ENCODE assay signal across 11 cellular contexts in the genomic region with DNA sequence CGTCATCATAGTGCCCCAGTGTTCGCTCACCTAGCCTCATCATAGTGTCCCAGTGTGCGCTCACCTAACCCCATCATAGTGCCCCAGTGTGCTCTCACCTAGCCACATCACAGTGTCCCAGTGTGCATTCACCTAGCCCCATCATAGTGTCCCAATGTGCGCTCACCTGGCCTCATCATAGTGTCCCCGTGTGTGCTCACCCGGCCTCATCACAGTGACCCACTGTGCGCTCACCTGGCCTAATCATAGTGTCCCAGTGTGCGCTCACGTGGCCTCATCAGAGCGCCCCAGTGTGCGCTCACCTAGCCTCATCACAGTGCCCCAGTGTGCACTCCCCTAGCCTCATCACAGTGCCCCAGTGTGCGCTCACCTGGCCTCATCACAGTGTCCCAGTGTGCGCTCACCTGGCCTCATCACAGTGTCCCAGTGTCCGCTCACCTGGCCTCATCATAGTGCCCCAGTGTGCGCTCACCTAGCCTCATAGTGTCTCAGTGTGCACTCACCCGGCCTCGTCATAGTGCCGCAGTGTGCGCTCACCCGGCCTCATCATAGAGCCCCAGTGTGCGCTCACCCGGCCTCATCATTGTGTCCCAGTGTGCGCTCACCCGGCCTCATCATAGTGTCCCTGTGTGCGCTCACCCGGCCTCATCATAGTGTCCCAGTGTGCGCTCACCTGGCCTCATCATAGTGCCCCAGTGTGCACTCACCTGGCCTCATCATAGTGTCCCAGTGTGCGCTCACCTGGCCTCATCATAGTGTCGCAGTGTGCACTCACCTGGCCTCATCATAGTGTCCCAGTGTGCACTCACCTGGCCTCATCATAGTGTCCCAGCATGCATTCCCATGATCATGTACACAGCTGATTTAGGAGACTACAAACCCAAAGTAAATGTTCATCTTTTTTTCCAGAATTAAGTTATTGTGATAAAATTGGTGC. TPM values are rescaled to one million over a fixed set of nuclear protein-coding genes. Genes with fewer than 3 reads are reported as not detected.
DNase-seq lines count a peak whose midpoint lies in the region; ATAC-seq, FAIRE-seq and TF ChIP-seq lines count a peak whose summit lies in the region.
"Had no signal": no experiment of that assay in that cellular context is flagged by ENCODE, and none has a peak within 500 bp of the region (broad histone marks: within the 10 kb centered on the region; RNA-seq: fewer than 3 reads in every experiment).

No MANE protein-coding gene starts in this region.

- H2AFZ ChIP-seq in HepG2 (ENCODE audit: low read length): no peak overlapping the region
- no peak overlapping the region for H2AFZ ChIP-seq in K562 (ENCODE audit: low read depth, low read length)

- peaks cover 25 to 58% of the 10 kb centered on the region in 2 experiments for H3K36me3 ChIP-seq in HepG2 (replicated peaks in 1 of 2; ENCODE audit: control insufficient read depth in 1 of 2, insufficient read depth in 2 of 2, low read length in 2 of 2)
- H3K36me3 ChIP-seq in right lobe of liver: peaks cover 0 to 16% (median 4%) of the 10 kb centered on the region in 4 donors
- H3K36me3 ChIP-seq in K562 (ENCODE audit: control insufficient read depth, insufficient read depth, low read length): peaks cover 63% of the 10 kb centered on the region
- peaks cover 15 to 49% (median 30%) of the 10 kb centered on the region in 4 donors for H3K36me3 ChIP-seq in esophagus muscularis mucosa

- BruUV-seq in HepG2 (replicated peaks; lab: Mats Ljungman, UMichigan): no TSS peak
- no TSS peak for BruUV-seq in K562 (replicated peaks; lab: Mats Ljungman, UMichigan)

- peaks cover 10% of the 10 kb centered on the region for H3K4me1 Mint-ChIP-seq in stimulated activated naive CD8-positive, alpha-beta T cell treated with anti-CD3 and anti-CD28 coated beads, Interleukin-15, amount 100 ng/mL, for 72 hours

- H3K79me2 ChIP-seq in HepG2 (ENCODE audit: insufficient read depth, low read length): no peaks in the 10 kb centered on the region
- H3K79me2 ChIP-seq in K562 (ENCODE audit: control insufficient read depth, insufficient read depth, low read length): no peaks in the 10 kb centered on the region

- peak; percentile 27; the same call in 2 of the 3 replicates for ATAC-seq in HepG2
- ATAC-seq in right lobe of liver: no peak
- ATAC-seq in K562: no peak
- no peak for ATAC-seq in stimulated activated naive CD8-positive, alpha-beta T cell treated with anti-CD3 and anti-CD28 coated beads, Interleukin-15, amount 100 ng/mL, for 72 hours

- H3K9ac ChIP-seq in HepG2 (ENCODE audit: insufficient read depth, low read depth, low read length): no peak overlapping the region
- H3K9ac ChIP-seq in K562 (ENCODE audit: insufficient read depth in 1 of 2, low read depth in 2 of 2, low read length in 2 of 2): no peak overlapping the region

- FAIRE-seq in HepG2 (lab: Jason Lieb, UNC) (no peak), K562 (lab: Jason Lieb, UNC) (no peak), urothelium cell line (lab: Jason Lieb, UNC) (peak; percentile 85)

- no peaks in the 10 kb centered on the region for H3K9me3 Mint-ChIP-seq in stimulated activated naive CD8-positive, alpha-beta T cell treated with anti-CD3 and anti-CD28 coated beads, Interleukin-15, amount 100 ng/mL, for 72 hours
- H3K9me3 Mint-ChIP-seq: CD14-positive monocyte; CD8-positive, alpha-beta T cell had no signal

- H3K9me3 ChIP-seq in HepG2 (ENCODE audit: low read length) (no peaks in the 10 kb centered on the region), right lobe of liver (no peaks in the 10 kb centered on the region), K562 (replicated peaks; ENCODE audit: control insufficient read depth, insufficient read depth, low read depth, low read length) (no peaks in the 10 kb centered on the region), esophagus muscularis mucosa (no peaks in the 10 kb centered on the region)

- TF ChIP-seq EP300 in HepG2 (IDR thresholded peaks at IDR 0.05; ENCODE audit: low read depth in 2 of 2, low read length in 2 of 2): no peak
- TF ChIP-seq EP300 in HepG2 (CRISPR knock-in tag; IDR thresholded peaks at IDR 0.05; ENCODE audit: borderline replicate concordance): no peak
- no peak for TF ChIP-seq EP300 in K562 (IDR thresholded peaks at IDR 0.05; ENCODE audit: low read length)
- TF ChIP-seq EP300 in esophagus muscularis mucosa (IDR thresholded peaks at IDR 0.05): no peak

- WGBS in HepG2 (ENCODE audit: low lambda C conversion rate): 79% methylated on average over 29 of the region's 29 CpGs
- 61% methylated on average over 26 of the region's 29 CpGs for WGBS in right lobe of liver (ENCODE audit: insufficient coverage, low coverage, low lambda C conversion rate, missing lambda C conversion rate)
- WGBS in K562 (ENCODE audit: insufficient coverage, low coverage, missing lambda C conversion rate): 84% methylated on average over 29 of the region's 29 CpGs
- 82% methylated on average over 29 of the region's 29 CpGs for WGBS in esophagus muscularis mucosa

- no peaks in the 10 kb centered on the region for H3K9me1 ChIP-seq in K562 (ENCODE audit: control insufficient read depth, insufficient read depth, low read length)

- no peaks in the 10 kb centered on the region for H3K27me3 Mint-ChIP-seq in stimulated activated naive CD8-positive, alpha-beta T cell treated with anti-CD3 and anti-CD28 coated beads, Interleukin-15, amount 100 ng/mL, for 72 hours

- in situ Hi-C loops in HepG2 (cut with HindIII; ENCODE audit: extremely low pct_ligation_motif_present, low pct_unique_long_range_greater_than_20kb): loop anchor here (10.0 kb wide), 1 partner anchor 351 kb away; no protein-coding TSS in a partner anchor
- in situ Hi-C loops in K562 (cut with MboI): no loop called here

- DNase-seq in HepG2 (ENCODE audit: low spot score): no peak
- DNase-seq in right lobe of liver: no peak
- no peak for DNase-seq in K562 (ENCODE audit: extremely low read depth in 1 of 4, low spot score in 3 of 4)
- DNase-seq in esophagus muscularis mucosa (ENCODE audit: extremely low spot score): peak; percentile 77
- DNase-seq in urothelium cell line (ENCODE audit: low spot score): no peak
- no peak for DNase-seq in dorsolateral prefrontal cortex
- DNase-seq in stimulated activated naive CD8-positive, alpha-beta T cell treated with anti-CD3 and anti-CD28 coated beads, Interleukin-15, amount 100 ng/mL, for 72 hours: no peak
- DNase-seq in GM10266 (ENCODE audit: extremely low spot score): no peak

- no peak for TF ChIP-seq RAD21 in HepG2 (CRISPR knock-in tag; IDR thresholded peaks at IDR 0.05)
- TF ChIP-seq RAD21 in K562 (CRISPR knock-in tag; conservative IDR thresholded peaks at IDR 0.05 in 1 of 2, IDR thresholded peaks at IDR 0.05 in 1 of 2): no peak

- H4K20me1 ChIP-seq in HepG2 (ENCODE audit: insufficient read depth, low read length): no peaks in the 10 kb centered on the region
- no peaks in the 10 kb centered on the region for H4K20me1 ChIP-seq in K562 (replicated peaks; ENCODE audit: control insufficient read depth, insufficient read depth, low read length)

- H3K4me3 ChIP-seq in HepG2 (replicated peaks in 1 of 3; ENCODE audit: insufficient read depth in 1 of 3, low read depth in 2 of 3, low read length in 3 of 3) (no peak overlapping the region), right lobe of liver (no peak overlapping the region), K562 (no peak overlapping the region), esophagus muscularis mucosa (no peak overlapping the region), dorsolateral prefrontal cortex (no peak overlapping the region)

- no peak overlapping the region for H3K27ac ChIP-seq in HepG2 (ENCODE audit: extremely low read length, insufficient read depth, low read length)
- H3K27ac ChIP-seq in right lobe of liver: no peak overlapping the region
- no peak overlapping the region for H3K27ac ChIP-seq in K562 (ENCODE audit: extremely low read depth, low read depth, low read length)
- H3K27ac ChIP-seq in esophagus muscularis mucosa (replicated peaks in 1 of 4): no peak overlapping the region
- peak overlapping the region in 1 of 59 donors; percentile 70 for H3K27ac ChIP-seq in dorsolateral prefrontal cortex
- H3K27ac ChIP-seq: 22Rv1 had no signal

- peak overlapping the region in 1 of 2 donors; percentile 27 for H3K27ac Mint-ChIP-seq in stimulated activated naive CD8-positive, alpha-beta T cell treated with anti-CD3 and anti-CD28 coated beads, Interleukin-15, amount 100 ng/mL, for 72 hours
- H3K27ac Mint-ChIP-seq: CD8-positive, alpha-beta T cell had no signal

- POLR2A ChIA-PET in HepG2 (lab: Yijun Ruan, JAX): interaction anchor here (1.5 kb wide), 1 partner anchor 10 kb away, joined by 22 read pairs; the partner anchor contains the start of gene TMEM242
- POLR2A ChIA-PET in K562 (lab: Yijun Ruan, JAX): interaction anchor here (0.6 to 1.3 kb wide), 3 partner anchors 10 to 287 kb away, joined by 3 to 11 read pairs (median 3); partner anchors contain the start of gene TMEM242

- intact Hi-C loops in HepG2 (cut with micrococcal nuclease; ENCODE audit: unreplicated experiment): loop anchor here (1.0 to 2.0 kb wide), 4 partner anchors 22 to 354 kb away; partner anchors contain the start of gene ZDHHC14
- intact Hi-C loops in right lobe of liver (cut with DNase I): no loop called here
- intact Hi-C loops in K562 (cut with micrococcal nuclease): loop anchor here (1.0 to 10.0 kb wide), 7 partner anchors 22 to 821 kb away; partner anchors contain the start of gene ZDHHC14
- intact Hi-C loops in esophagus muscularis mucosa (cut with DNase I): no loop called here
- intact Hi-C loops in dorsolateral prefrontal cortex (cut with DNase I): loop anchor here in 1 of 2 donors (10.0 kb wide), 2 partner anchors 631 to 751 kb away; no protein-coding TSS in a partner anchor

- no peaks in the 10 kb centered on the region for H3K27me3 ChIP-seq in HepG2 (ENCODE audit: control insufficient read depth in 1 of 2, insufficient read depth in 2 of 2, low read length in 2 of 2)
- no peaks in the 10 kb centered on the region for H3K27me3 ChIP-seq in right lobe of liver
- H3K27me3 ChIP-seq in K562 (ENCODE audit: control insufficient read depth in 2 of 2, insufficient read depth in 2 of 2, low read length in 2 of 2): no peaks in the 10 kb centered on the region
- no peaks in the 10 kb centered on the region for H3K27me3 ChIP-seq in esophagus muscularis mucosa
- no peaks in the 10 kb centered on the region for H3K27me3 ChIP-seq in dorsolateral prefrontal cortex

- H3K4me3 Mint-ChIP-seq in stimulated activated naive CD8-positive, alpha-beta T cell treated with anti-CD3 and anti-CD28 coated beads, Interleukin-15, amount 100 ng/mL, for 72 hours: no peak overlapping the region
- H3K4me3 Mint-ChIP-seq: CD14-positive monocyte; CD8-positive, alpha-beta T cell had no signal

- H3K4me1 ChIP-seq in HepG2 (ENCODE audit: insufficient read depth, low read length) (peaks cover 8% of the 10 kb centered on the region; the same call in 1 of the 2 replicates), right lobe of liver (peaks cover 0 to 22% (median 7%) of the 10 kb centered on the region in 4 donors), K562 (replicated peaks in 1 of 2; ENCODE audit: control insufficient read depth in 2 of 2, insufficient read depth in 2 of 2, low read length in 2 of 2) (peaks cover 21 to 24% of the 10 kb centered on the region in 2 experiments; a peak in 4 of 5 replicates), esophagus muscularis mucosa (peaks cover 0 to 21% (median 17%) of the 10 kb centered on the region in 4 donors)

- CTCF ChIA-PET in HepG2 (lab: Yijun Ruan, JAX; ENCODE audit: low intra/inter-chr PET ratio, low total read pairs) (interaction anchor here (0.9 to 3.3 kb wide), 7 partner anchors 10 to 443 kb away, joined by 3 to 60 read pairs (median 8); partner anchors contain the start of gene TMEM242), K562 (lab: Yijun Ruan, JAX; ENCODE audit: low intra/inter-chr PET ratio) (interaction anchor here (0.7 to 3.7 kb wide), 15 partner anchors 9 to 892 kb away, joined by 3 to 56 read pairs (median 5); partner anchors contain the start of gene TMEM242)

- H3K4me2 ChIP-seq in HepG2 (ENCODE audit: low read depth, low read length) (no peak overlapping the region), K562 (ENCODE audit: insufficient read depth, low read length) (no peak overlapping the region)

- no peak for TF ChIP-seq POLR2A in HepG2 (IDR thresholded peaks at IDR 0.05; ENCODE audit: insufficient read depth in 1 of 2, low read depth in 2 of 2, low read length in 2 of 2)
- TF ChIP-seq POLR2A in right lobe of liver (IDR thresholded peaks at IDR 0.05): no peak
- no peak for TF ChIP-seq POLR2A in K562 (conservative IDR thresholded peaks at IDR 0.05)
- TF ChIP-seq POLR2A in esophagus muscularis mucosa (IDR thresholded peaks at IDR 0.05; ENCODE audit: low read depth): no peak

- TF ChIP-seq CTCF in HepG2 (CRISPR knock-in tag; IDR thresholded peaks at IDR 0.05) (no peak), right lobe of liver (IDR thresholded peaks at IDR 0.05) (no peak), K562 (IDR thresholded peaks at IDR 0.05 in 2 of 3, conservative IDR thresholded peaks at IDR 0.05 in 1 of 3; ENCODE audit: insufficient read depth in 2 of 3, low read depth in 1 of 3, low read length in 3 of 3) (no peak), esophagus muscularis mucosa (IDR thresholded peaks at IDR 0.05) (no peak), dorsolateral prefrontal cortex (IDR thresholded peaks at IDR 0.05 in 54 of 56, conservative IDR thresholded peaks at IDR 0.05 in 2 of 56; ENCODE audit: low read depth in 1 of 56, partially characterized antibody in 56 of 56) (no peak), GM10266 (IDR thresholded peaks at IDR 0.05; ENCODE audit: control insufficient read depth, insufficient read depth, low read depth, missing control alignments) (no peak)

RNA-seq across cellular contexts. Expression of gene TMEM242, which starts 9.5 kb away (rescaled TPM):
- total RNA-seq in HepG2 (2016; rRNA removed; fragmentation: Illumina TruSeq; extraction: Trizol) (6.4 and 11.1 TPM in 2 replicates), right lobe of liver (1 to 10 TPM; 4.4 to 8.8 (median 7.3) TPM), K562 (2014; rRNA removed) (10.1 and 16.3 TPM in 2 replicates), K562 (2014; rRNA removed; fragmentation: Illumina TruSeq; extraction: Trizol) (14.2 and 15.4 TPM in 2 replicates), K562 (2015; rRNA removed; fragmentation: Illumina TruSeq; extraction: Trizol) (9.0 and 9.5 TPM in 2 replicates), K562 (2021) (17.0 and 18.2 TPM in 2 replicates), esophagus muscularis mucosa (10 to 100 TPM in 1 of 4 donors, 1 to 10 TPM in 3; 6.1 to 10.1 (median 8.0) TPM), dorsolateral prefrontal cortex (10 to 100 TPM; 10.7 to 28.5 (median 20.7) TPM)
- total RNA-seq in HepG2 (2016; cell fraction: cytosol; rRNA removed; fragmentation: Illumina TruSeq; extraction: Trizol; ENCODE audit: low read depth): 0.91 and 1.3 TPM in 2 replicates
- total RNA-seq in HepG2 (2016; cell fraction: insoluble cytoplasmic fraction; rRNA removed; fragmentation: Illumina TruSeq; extraction: Trizol): 5.9 and 10.4 TPM in 2 replicates
- 3.0 and 3.2 TPM in 2 replicates for total RNA-seq in HepG2 (2016; cell fraction: membrane; rRNA removed; fragmentation: Illumina TruSeq; extraction: Trizol)
- 14.8 and 18.0 TPM in 2 replicates for total RNA-seq in HepG2 (2016; cell fraction: nucleus; rRNA removed; fragmentation: Illumina TruSeq; extraction: Trizol)
- polyA plus RNA-seq in HepG2 (2011; rRNA removed) (5.6 and 5.7 TPM in 2 replicates), K562 (2011; rRNA removed) (13.1 and 16.5 TPM in 2 replicates), K562 (2014; fragmentation: Illumina TruSeq; extraction: Trizol) (10.7 and 11.4 TPM in 2 replicates), K562 (2014; fragmentation: Nextera tagmentation; extraction: Ambion mirVana) (10 to 100 TPM; 24.3 to 35.3 TPM), K562 (2014; rRNA removed) (20.9 and 23.8 TPM in 2 replicates)
- 2.8 and 4.4 TPM in 2 replicates for polyA plus RNA-seq in HepG2 (2011; cell fraction: cytosol; rRNA removed)
- 5.2 and 5.7 TPM in 2 replicates for polyA plus RNA-seq in HepG2 (2011; cell fraction: nucleus; rRNA removed)
- polyA plus RNA-seq in HepG2 (2012): 8.0 and 9.3 TPM in 2 replicates
- polyA plus RNA-seq in HepG2 (2016; cell fraction: cytosol; fragmentation: Illumina TruSeq; extraction: Trizol; ENCODE audit: low read depth): 1.8 TPM in 2 replicates
- 5.5 and 5.8 TPM in 2 replicates for polyA plus RNA-seq in HepG2 (2016; cell fraction: insoluble cytoplasmic fraction; fragmentation: Illumina TruSeq; extraction: Trizol; ENCODE audit: low read depth)
- 2.5 and 2.6 TPM in 2 replicates for polyA plus RNA-seq in HepG2 (2016; cell fraction: membrane; fragmentation: Illumina TruSeq; extraction: Trizol; ENCODE audit: low read depth)
- polyA plus RNA-seq in HepG2 (2016; cell fraction: nucleus; fragmentation: Illumina TruSeq; extraction: Trizol; ENCODE audit: insufficient read depth, low read depth): 12.7 and 12.8 TPM in 2 replicates
- polyA minus RNA-seq in HepG2 (2011; rRNA and poly(A)+ RNA removed; ENCODE audit: low replicate concordance): 2.1 and 2.2 TPM in 2 replicates
- polyA minus RNA-seq in HepG2 (2011; cell fraction: cytosol; rRNA and poly(A)+ RNA removed): 1.1 TPM in 2 replicates
- polyA minus RNA-seq in HepG2 (2011; cell fraction: nucleus; rRNA and poly(A)+ RNA removed): 21.8 and 23.6 TPM in 2 replicates
- total RNA-seq in K562 (2011; cell fraction: chromatin; rRNA removed; ENCODE audit: low replicate concordance): 22.9 and 46.7 TPM in 2 replicates
- total RNA-seq in K562 (2011; cell fraction: nucleolus; rRNA removed): 19.5 and 19.6 TPM in 2 replicates
- 38.3 and 79.8 TPM in 2 replicates for total RNA-seq in K562 (2011; cell fraction: nucleoplasm; rRNA removed)
- 3.9 and 6.4 TPM in 2 replicates for polyA plus RNA-seq in K562 (2011; cell fraction: cytosol; rRNA removed)
- 5.9 and 7.9 TPM in 2 replicates for polyA plus RNA-seq in K562 (2011; cell fraction: nucleus; rRNA removed)
- 10.4 and 13.3 TPM in 2 replicates for polyA plus RNA-seq in K562 (2012)
- polyA minus RNA-seq in K562 (2011; rRNA and poly(A)+ RNA removed): 6.4 and 7.7 TPM in 2 replicates
- 1.6 and 2.5 TPM in 2 replicates for polyA minus RNA-seq in K562 (2011; cell fraction: cytosol; rRNA and poly(A)+ RNA removed)
- 7.5 and 10.7 TPM in 2 replicates for polyA minus RNA-seq in K562 (2011; cell fraction: nucleus; rRNA and poly(A)+ RNA removed)

Comparison
In these comparisons a context has a peak if more than half of its experiments do, and no peak if none do; other contexts are left out.
1. intact Hi-C loops: an anchor here in HepG2 (1.0 to 2.0 kb wide) and K562 (1.0 to 10.0 kb wide); none called in right lobe of liver and esophagus muscularis mucosa.
2. Of the 241 proteins assayed by ChIP-seq in both HepG2 and K562: peak only in HepG2: none; only in K562: MAX, POLR2G and ZC3H4; in both: RBFOX2 and ZKSCAN1; in neither: 236.